ENCODE assay signal across 18 cellular contexts in genomic region chr4:38965866-38966265, GRCh38.
A peak's percentile ranks its signal among the peaks of the same experiment; 100 is the strongest.
DNase-seq lines count a peak whose midpoint lies in the region; ATAC-seq, FAIRE-seq and TF ChIP-seq lines count a peak whose summit lies in the region.
"Had no signal": no experiment of that assay in that cellular context is flagged by ENCODE, and none has a peak within 500 bp of the region (broad histone marks: within the 10 kb centered on the region; RNA-seq: fewer than 3 reads in every experiment).

No MANE protein-coding gene starts in this region.

- ATAC-seq in A549, result no peak
- ATAC-seq: activated CD8-positive, alpha-beta memory T cell treated with anti-CD3 and anti-CD28 coated beads, Interleukin-2, amount 10 ng/mL, durations not matched to agents 7 days and 5 days; upper lobe of right lung had no signal

- H4K20me1 ChIP-seq in BLaER1 (no peaks in the 10 kb centered on the region), PC-9 (ENCODE audit: insufficient read depth) (no peaks in the 10 kb centered on the region), hepatocyte (ENCODE audit: insufficient read depth, poor library complexity, severe bottlenecking) (no peaks in the 10 kb centered on the region), Karpas-422 (ENCODE audit: insufficient read depth, low read depth, low read length) (no peaks in the 10 kb centered on the region)

- H3K9ac ChIP-seq in BLaER1, result no peak overlapping the region
- no peak overlapping the region for H3K9ac ChIP-seq in Karpas-422 (ENCODE audit: low read length)
- H3K9ac ChIP-seq: SK-N-SH had no signal

- 89% methylated on average over 3 of the region's 3 CpGs for WGBS in A549 (ENCODE audit: missing lambda C conversion rate)
- 80% methylated on average over 3 of the region's 3 CpGs for WGBS in hepatocyte (ENCODE audit: low lambda C conversion rate, missing lambda C conversion rate)
- 76 to 89% (median 81%) methylated on average over 3 of the region's 3 CpGs for WGBS in stomach, 5 donors

- no peaks in the 10 kb centered on the region for H3K27me3 ChIP-seq in BLaER1
- no peaks in the 10 kb centered on the region for H3K27me3 ChIP-seq in PC-9 (ENCODE audit: insufficient read depth, low read depth)
- H3K27me3 ChIP-seq in hepatocyte, result no peaks in the 10 kb centered on the region
- no peaks in the 10 kb centered on the region for H3K27me3 ChIP-seq in Karpas-422 (ENCODE audit: low read length)
- H3K27me3 ChIP-seq in stomach, result no peaks in the 10 kb centered on the region
- H3K27me3 ChIP-seq: upper lobe of right lung had no signal

- TF ChIP-seq RAD21 in A549 (conservative IDR thresholded peaks at IDR 0.05 in 1 of 2, IDR thresholded peaks at IDR 0.05 in 1 of 2), result no peak

- CTCF ChIA-PET in A549 (lab: Yijun Ruan, JAX), result interaction anchor here (0.7 to 1.2 kb wide), 2 partner anchors 28 to 63 kb away, joined by 3 to 5 read pairs; no protein-coding TSS in a partner anchor
- CTCF ChIA-PET in PC-9 (lab: Charles Lee), result no interaction called here

- H3K79me2 ChIP-seq in PC-9 (ENCODE audit: low read depth) (no peaks in the 10 kb centered on the region), hepatocyte (no peaks in the 10 kb centered on the region), Karpas-422 (ENCODE audit: low read length) (no peaks in the 10 kb centered on the region)

- intact Hi-C loops in PC-9 (cut with micrococcal nuclease; ENCODE audit: unreplicated experiment), result no loop called here
- intact Hi-C loops in stomach (cut with DNase I; ENCODE audit: low total_unique reads), result no loop called here

- TF ChIP-seq POLR2A in A549 (IDR thresholded peaks at IDR 0.05; ENCODE audit: low read length) (no peak), stomach (IDR thresholded peaks at IDR 0.05) (no peak)

- H3K4me3 ChIP-seq in A549, result no peak overlapping the region
- H3K4me3 ChIP-seq in BLaER1, result no peak overlapping the region
- H3K4me3 ChIP-seq in PC-9, result no peak overlapping the region
- no peak overlapping the region for H3K4me3 ChIP-seq in hepatocyte
- H3K4me3 ChIP-seq in Karpas-422 (ENCODE audit: low read length), result no peak overlapping the region
- no peak overlapping the region for H3K4me3 ChIP-seq in stomach
- H3K4me3 ChIP-seq: upper lobe of right lung had no signal

- H3K36me3 ChIP-seq in BLaER1 (no peaks in the 10 kb centered on the region), PC-9 (ENCODE audit: low read depth) (peaks cover 28% of the 10 kb centered on the region), hepatocyte (replicated peaks; ENCODE audit: insufficient read depth, low read depth) (no peaks in the 10 kb centered on the region), Karpas-422 (ENCODE audit: insufficient read depth, low read length) (peaks cover 25% of the 10 kb centered on the region), stomach (no peaks in the 10 kb centered on the region)
- H3K36me3 ChIP-seq: upper lobe of right lung had no signal

- H2AFZ ChIP-seq in PC-9 (no peak overlapping the region), hepatocyte (no peak overlapping the region), Karpas-422 (ENCODE audit: low read length) (no peak overlapping the region)

- TF ChIP-seq CTCF in A549 (IDR thresholded peaks at IDR 0.05), result no peak
- TF ChIP-seq CTCF in PC-9 (conservative IDR thresholded peaks at IDR 0.05), result no peak
- no peak for TF ChIP-seq CTCF in hepatocyte (IDR thresholded peaks at IDR 0.05; ENCODE audit: poor library complexity)
- TF ChIP-seq CTCF in stomach (IDR thresholded peaks at IDR 0.05), result no peak

- H3K27ac ChIP-seq in A549 (peak overlapping the region; percentile 79 to 87), BLaER1 (no peak overlapping the region), PC-9 (peak overlapping the region; percentile 87), hepatocyte (peak overlapping the region; percentile 6), Karpas-422 (ENCODE audit: low read length) (no peak overlapping the region), stomach (no peak overlapping the region)
- H3K27ac ChIP-seq: upper lobe of right lung had no signal

- peaks cover 23% of the 10 kb centered on the region for H3K4me1 ChIP-seq in A549
- peaks cover 10% of the 10 kb centered on the region for H3K4me1 ChIP-seq in BLaER1
- peaks cover 16% of the 10 kb centered on the region for H3K4me1 ChIP-seq in PC-9 (replicated peaks; ENCODE audit: insufficient read depth)
- H3K4me1 ChIP-seq in hepatocyte (ENCODE audit: insufficient read depth), result no peaks in the 10 kb centered on the region
- H3K4me1 ChIP-seq in Karpas-422 (ENCODE audit: low read length), result no peaks in the 10 kb centered on the region
- peaks cover 0 to 4% (median 0%) of the 10 kb centered on the region in 4 donors for H3K4me1 ChIP-seq in stomach
- H3K4me1 ChIP-seq: upper lobe of right lung had no signal

- H3K4me2 ChIP-seq in A549 (no peak overlapping the region), BLaER1 (peak overlapping the region; percentile 20), PC-9 (no peak overlapping the region), hepatocyte (no peak overlapping the region), Karpas-422 (ENCODE audit: low read depth, low read length, poor library complexity, severe bottlenecking) (no peak overlapping the region)
- H3K4me2 ChIP-seq: SK-N-SH had no signal

- no peaks in the 10 kb centered on the region for H3K9me2 ChIP-seq in PC-9 (ENCODE audit: insufficient read depth)
- H3K9me2 ChIP-seq in hepatocyte (replicated peaks; ENCODE audit: insufficient read depth), result no peaks in the 10 kb centered on the region
- no peaks in the 10 kb centered on the region for H3K9me2 ChIP-seq in Karpas-422 (replicated peaks; ENCODE audit: insufficient read depth, low read length)
- H3K9me2 ChIP-seq: SK-N-SH had no signal

- no peaks in the 10 kb centered on the region for H3K9me3 ChIP-seq in A549
- H3K9me3 ChIP-seq in BLaER1, result peaks cover 12% of the 10 kb centered on the region
- H3K9me3 ChIP-seq in PC-9 (ENCODE audit: insufficient read depth, low read depth), result 0 out of 2 replicates have a peak, but pooled peaks cover 5% of the 10 kb centered on the region
- no peaks in the 10 kb centered on the region for H3K9me3 ChIP-seq in hepatocyte (ENCODE audit: low read depth)
- no peaks in the 10 kb centered on the region for H3K9me3 ChIP-seq in Karpas-422 (ENCODE audit: low read length)
- H3K9me3 ChIP-seq in stomach, result no peaks in the 10 kb centered on the region
- H3K9me3 ChIP-seq: SK-N-SH, upper lobe of right lung had no signal

- TF ChIP-seq EP300 in A549 (IDR thresholded peaks at IDR 0.05), result no peak
- TF ChIP-seq EP300 in stomach (IDR thresholded peaks at IDR 0.05), result no peak

- no peak for FAIRE-seq in A549 (lab: Jason Lieb, UNC)
- FAIRE-seq: D721Med, GM18507 had no signal

- DNase-seq in A549 (ENCODE audit: low read depth in 1 of 2, low spot score in 1 of 2) (no peak), PC-9 (no peak), hepatocyte (ENCODE audit: low spot score) (no peak), Karpas-422 (no peak), stomach (no peak), mesenteric fat pad (ENCODE audit: low spot score) (no peak)
- DNase-seq: activated CD8-positive, alpha-beta memory T cell treated with anti-CD3 and anti-CD28 coated beads, Interleukin-2, amount 10 ng/mL, durations not matched to agents 7 days and 5 days; glutamatergic neuron; HCEC 1CT; NCI-H2107; NCI-H524; SK-N-SH; stimulated activated CD4-positive, alpha-beta T cell treated with anti-CD3 and anti-CD28 coated beads, Interleukin-4, amount 100 ng/mL, for 1 hour; T-helper 9 cell; upper lobe of right lung had no signal

- POLR2A ChIA-PET in A549 (lab: Yijun Ruan, JAX), result no interaction called here
- POLR2A ChIA-PET in PC-9 (lab: Charles Lee; ENCODE audit: unreplicated experiment), result no interaction called here

- no TSS peak for BruUV-seq in PC-9 (replicated peaks; lab: Mats Ljungman, UMichigan)

- peaks cover 13% of the 10 kb centered on the region for H3F3A ChIP-seq in PC-9 (ENCODE audit: insufficient read depth, low read depth)

TF ChIP-seq in A549, 52 proteins besides CTCF, POLR2A, EP300 and RAD21 (continues in another document):
- TF ChIP-seq NPAS2 (CRISPR knock-in tag; IDR thresholded peaks at IDR 0.05; ENCODE audit: borderline replicate concordance) (no peak), RFX5 (IDR thresholded peaks at IDR 0.05) (no peak), RCOR1 (IDR thresholded peaks at IDR 0.05; ENCODE audit: low read depth, low read length) (no peak), REST (IDR thresholded peaks at IDR 0.05) (no peak), HDAC2 (IDR thresholded peaks at IDR 0.05) (no peak), BHLHE40 (IDR thresholded peaks at IDR 0.05; ENCODE audit: low read depth, low read length) (no peak), TFCP2L1 (CRISPR knock-in tag; IDR thresholded peaks at IDR 0.05) (no peak), ZNF302 (CRISPR knock-in tag; IDR thresholded peaks at IDR 0.05) (no peak), GATA3 (IDR thresholded peaks at IDR 0.05; ENCODE audit: borderline replicate concordance) (no peak), FOSL2 (IDR thresholded peaks at IDR 0.05) (no peak), FOSL2 (CRISPR knock-in tag; IDR thresholded peaks at IDR 0.05) (no peak)

Comparison
In these comparisons a context has a peak if more than half of its experiments do, and no peak if none do; other contexts are left out.
1. H3K27ac ChIP-seq: peak in A549 (2 of 2), PC-9 (single experiment) and hepatocyte (single experiment); none in BLaER1 (single experiment), Karpas-422 (single experiment) and stomach (0 of 5).